11 cellular contexts compared by ENCODE assay signal in the genomic region with DNA sequence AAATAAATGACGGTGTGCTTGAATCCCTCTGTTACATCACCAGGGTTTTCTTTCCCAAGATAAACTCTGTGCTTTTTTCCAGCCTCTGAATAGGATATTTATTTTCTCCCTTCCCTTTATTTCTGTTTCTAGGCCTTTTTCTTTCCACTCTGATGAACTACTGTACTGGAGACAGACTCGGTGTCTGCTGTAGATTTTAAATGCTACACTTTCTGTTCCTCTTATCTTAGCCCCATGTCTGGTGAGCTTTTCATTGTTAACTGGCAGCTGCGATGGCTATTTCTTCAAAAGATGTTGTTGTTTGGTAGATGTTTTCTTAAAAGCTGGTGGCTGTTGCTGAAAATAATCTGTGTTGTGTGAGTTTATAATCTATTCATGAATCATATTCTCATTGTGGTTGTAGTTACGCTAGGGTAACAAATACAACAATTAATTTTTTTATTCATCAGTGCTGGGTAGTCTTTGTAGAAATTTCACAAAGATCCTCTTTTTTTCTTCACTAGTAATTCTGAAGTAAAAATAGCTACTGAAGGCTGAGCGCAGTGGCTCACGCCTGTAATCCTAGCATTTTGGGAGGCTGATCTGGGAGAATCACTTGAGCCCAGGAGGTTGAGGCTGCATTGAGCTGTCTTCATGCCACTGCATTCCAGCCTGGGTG. TPM values are rescaled to one million over a fixed set of nuclear protein-coding genes. Genes with fewer than 3 reads are reported as not detected.
DNase-seq lines count a peak whose midpoint lies in the region; ATAC-seq and TF ChIP-seq lines count a peak whose summit lies in the region.
"Had no signal": no experiment of that assay in that cellular context is flagged by ENCODE, and none has a peak within 500 bp of the region (broad histone marks: within the 10 kb centered on the region; RNA-seq: fewer than 3 reads in every experiment).

No MANE protein-coding gene starts in this region.

- H3K9me3 ChIP-seq in IMR-90 (ENCODE audit: control insufficient read depth, insufficient read depth, low read length) = no peaks in the 10 kb centered on the region

- H4K91ac ChIP-seq in IMR-90 (ENCODE audit: insufficient read depth, low read depth, low read length) = no peak overlapping the region

- no peak for TF ChIP-seq CTCF in IMR-90 (conservative IDR thresholded peaks at IDR 0.05; ENCODE audit: low read depth, low read length)

- H3K4me3 Mint-ChIP-seq in activated T-helper 17 cell treated with anti-CD3 and anti-CD28 coated beads, Interleukin-2, amount 50 U/mL, for 72 hours = no peak overlapping the region

- no peak overlapping the region for H3K4me2 ChIP-seq in IMR-90 (ENCODE audit: low read depth, low read length)

- no peaks in the 10 kb centered on the region for H3K4me1 ChIP-seq in IMR-90 (ENCODE audit: control insufficient read depth, insufficient read depth, low read length)

- H2AK9ac ChIP-seq in IMR-90 (replicated peaks; ENCODE audit: low read depth, low read length, poor library complexity) = no peak overlapping the region

- H3K36me3 Mint-ChIP-seq in activated T-helper 17 cell treated with anti-CD3 and anti-CD28 coated beads, Interleukin-2, amount 50 U/mL, for 72 hours (ENCODE audit: low read depth) = peaks cover 85% of the 10 kb centered on the region

- no peak overlapping the region for H3K4me3 ChIP-seq in IMR-90 (ENCODE audit: insufficient read depth, low read depth, low read length)

- H4K8ac ChIP-seq in IMR-90 (ENCODE audit: low read depth in 2 of 2, low read length in 2 of 2) = no peak overlapping the region

- no peak overlapping the region for H2BK20ac ChIP-seq in IMR-90 (ENCODE audit: low read depth, low read length)

- no CpG with 5 or more reads among the region's 6 CpGs for whole genome bisulfite sequencing in IMR-90 (ENCODE audit: extremely low coverage in 2 of 2, insufficient read length in 1 of 2), 2 experiments

- H2BK15ac ChIP-seq in IMR-90 (ENCODE audit: low read depth, low read length) = no peak overlapping the region

- H3K27ac ChIP-seq in IMR-90 (ENCODE audit: insufficient read depth, low read length) = no peak overlapping the region

- H3K14ac ChIP-seq in IMR-90 (replicated peaks; ENCODE audit: low read depth, low read length) = no peak overlapping the region

- peaks cover 34% of the 10 kb centered on the region; the same call in 1 of the 2 replicates for H4K20me1 ChIP-seq in IMR-90 (ENCODE audit: insufficient read depth, low read length)

- intact Hi-C loops in IMR-90 (cut with micrococcal nuclease) = no loop called here

- dilution Hi-C loops in IMR-90 (cut with HindIII; ENCODE audit: low sequenced_read_pairs, unreplicated experiment) = no loop called here

- no peak overlapping the region for H3K56ac ChIP-seq in IMR-90 (ENCODE audit: extremely low read depth, insufficient read depth, low read length)

- H3K27ac Mint-ChIP-seq in activated T-helper 17 cell treated with anti-CD3 and anti-CD28 coated beads, Interleukin-2, amount 50 U/mL, for 72 hours = no peak overlapping the region

- no peaks in the 10 kb centered on the region for H3K9me3 Mint-ChIP-seq in activated T-helper 17 cell treated with anti-CD3 and anti-CD28 coated beads, Interleukin-2, amount 50 U/mL, for 72 hours

- H3K79me1 ChIP-seq in IMR-90 (ENCODE audit: low read depth in 1 of 2, low read length in 2 of 2) = peaks cover 56 to 81% of the 10 kb centered on the region in 2 experiments

- H2BK120ac ChIP-seq in IMR-90 (ENCODE audit: low read depth, low read length) = no peak overlapping the region

- H3K18ac ChIP-seq in IMR-90 (ENCODE audit: low read depth, low read length) = no peak overlapping the region

- CTCF ChIA-PET in IMR-90 (lab: Yijun Ruan, JAX) = interaction anchor here (0.9 kb wide), 1 partner anchor 58 kb away, joined by 5 read pairs; no protein-coding TSS in a partner anchor

- ATAC-seq in GM18861 (IDR thresholded peaks at IDR 0.05; ENCODE audit: unreplicated experiment) (peak; percentile 87), HG02588 (IDR thresholded peaks at IDR 0.05; ENCODE audit: unreplicated experiment) (peak; percentile 67), IMR-90 (ENCODE audit: low read depth) (peak; percentile 21; the same call in 1 of the 2 replicates)
- ATAC-seq in activated T-helper 17 cell treated with anti-CD3 and anti-CD28 coated beads, Interleukin-2, amount 50 U/mL, for 72 hours (replicated peaks) = no peak

- H2BK5ac ChIP-seq in IMR-90 (ENCODE audit: low read depth, low read length, poor library complexity, severe bottlenecking) = no peak overlapping the region

- in situ Hi-C loops in IMR-90 (cut with MboI; ENCODE audit: low sequenced_read_pairs) = no loop called here

- peaks cover 40% of the 10 kb centered on the region for H3K4me1 Mint-ChIP-seq in activated T-helper 17 cell treated with anti-CD3 and anti-CD28 coated beads, Interleukin-2, amount 50 U/mL, for 72 hours

- no peak for TF ChIP-seq RAD21 in IMR-90 (IDR thresholded peaks at IDR 0.05; ENCODE audit: low read length)

- no peak overlapping the region for H2AFZ ChIP-seq in IMR-90 (replicated peaks; ENCODE audit: low read length, poor library complexity)

- peaks cover 14% of the 10 kb centered on the region for H3K9me1 ChIP-seq in IMR-90 (ENCODE audit: insufficient read depth, low read length)

- no peaks in the 10 kb centered on the region for H3K27me3 ChIP-seq in IMR-90 (ENCODE audit: control insufficient read depth, insufficient read depth, low read length)

- H3K36me3 ChIP-seq in IMR-90 (ENCODE audit: control insufficient read depth, insufficient read depth, low read length) = peaks cover 22% of the 10 kb centered on the region

- BruUV-seq in IMR-90 (replicated peaks; lab: Mats Ljungman, UMichigan) = no TSS peak

- H3K9ac ChIP-seq in IMR-90 (ENCODE audit: low read depth, low read length) = no peak overlapping the region

- H4K5ac ChIP-seq in IMR-90 (ENCODE audit: low read depth, low read length) = no peak overlapping the region

- DNase-seq in IMR-90 = peak; percentile 26
- DNase-seq in midbrain (lab: John Stamatoyannopoulos, UW) = peak; percentile 10
- no peak for DNase-seq in NCI-H1092 (lab: John Stamatoyannopoulos, UW)
- no peak for DNase-seq in NCI-H446 (lab: John Stamatoyannopoulos, UW)
- no peak for DNase-seq in DMS53 treated with DMSO at 0.1 percent for 48 hours (lab: John Stamatoyannopoulos, UW; ENCODE audit: unreplicated experiment)
- DNase-seq: activated CD4-positive, alpha-beta T cell treated with anti-CD3 and anti-CD28 coated beads, Interleukin-2, amount 50 U/mL, for 4 hours; central memory CD4-positive, alpha-beta T cell; posterior cingulate gyrus had no signal

- TF ChIP-seq POLR2A in IMR-90 (IDR thresholded peaks at IDR 0.05; ENCODE audit: low read depth, low read length) = no peak

- no peak overlapping the region for H3K4ac ChIP-seq in IMR-90 (ENCODE audit: low read depth, low read length)

- no peaks in the 10 kb centered on the region for H3K27me3 Mint-ChIP-seq in activated T-helper 17 cell treated with anti-CD3 and anti-CD28 coated beads, Interleukin-2, amount 50 U/mL, for 72 hours

- POLR2A ChIA-PET in IMR-90 (lab: Charles Lee; ENCODE audit: unreplicated experiment) = no interaction called here

- no peak overlapping the region for H3K23ac ChIP-seq in IMR-90 (ENCODE audit: low read depth, low read length)

- no peak overlapping the region for H2AK5ac ChIP-seq in IMR-90 (ENCODE audit: low read depth, low read length)

TF ChIP-seq in IMR-90, 13 proteins besides CTCF, POLR2A, EP300 and RAD21:
- no peak for TF ChIP-seq MAFK (IDR thresholded peaks at IDR 0.05; ENCODE audit: low read depth, low read length)
- no peak for TF ChIP-seq BHLHE40 (IDR thresholded peaks at IDR 0.05; ENCODE audit: low read depth, low read length)
- no peak for TF ChIP-seq RCOR1 (IDR thresholded peaks at IDR 0.05; ENCODE audit: insufficient replicate concordance, low read length)
- no peak for TF ChIP-seq MAZ (IDR thresholded peaks at IDR 0.05; ENCODE audit: borderline replicate concordance, low read depth, low read length)
- TF ChIP-seq, protein P1, sequence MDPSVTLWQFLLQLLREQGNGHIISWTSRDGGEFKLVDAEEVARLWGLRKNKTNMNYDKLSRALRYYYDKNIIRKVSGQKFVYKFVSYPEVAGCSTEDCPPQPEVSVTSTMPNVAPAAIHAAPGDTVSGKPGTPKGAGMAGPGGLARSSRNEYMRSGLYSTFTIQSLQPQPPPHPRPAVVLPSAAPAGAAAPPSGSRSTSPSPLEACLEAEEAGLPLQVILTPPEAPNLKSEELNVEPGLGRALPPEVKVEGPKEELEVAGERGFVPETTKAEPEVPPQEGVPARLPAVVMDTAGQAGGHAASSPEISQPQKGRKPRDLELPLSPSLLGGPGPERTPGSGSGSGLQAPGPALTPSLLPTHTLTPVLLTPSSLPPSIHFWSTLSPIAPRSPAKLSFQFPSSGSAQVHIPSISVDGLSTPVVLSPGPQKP (IDR thresholded peaks at IDR 0.05; ENCODE audit: borderline replicate concordance, low read depth, low read length) = no peak
- TF ChIP-seq FOS (IDR thresholded peaks at IDR 0.05; ENCODE audit: low read depth, low read length) = no peak
- no peak for TF ChIP-seq MXI1 (IDR thresholded peaks at IDR 0.05; ENCODE audit: borderline replicate concordance, low read depth, low read length)
- no peak for TF ChIP-seq CHD1 (IDR thresholded peaks at IDR 0.05; ENCODE audit: low read depth, low read length)
TF ChIP-seq in IMR-90: peak in this region for 0.

RNA-seq across cellular contexts. Expression of gene SCAANT1, which starts 15.6 kb away (rescaled TPM):
- total RNA-seq in IMR-90 (2012; rRNA removed) = not detected in 2 replicates
- polyA plus RNA-seq in IMR-90 (2012; rRNA removed) = not detected in 2 replicates
- not detected in 2 replicates for polyA plus RNA-seq in IMR-90 (2012; cell fraction: cytosol; rRNA removed)
- not detected in 2 replicates for polyA plus RNA-seq in IMR-90 (2012; cell fraction: nucleus; rRNA removed; ENCODE audit: low replicate concordance)
- total RNA-seq in activated T-helper 17 cell treated with anti-CD3 and anti-CD28 coated beads, Interleukin-2, amount 50 U/mL, for 72 hours = 1 to 10 TPM in 1 of 2 donors, not detected in 1; 2.4 TPM

Comparison
In these comparisons a context has a peak if more than half of its experiments do, and no peak if none do; other contexts are left out.
1. DNase-seq: peak in IMR-90 (single experiment) and midbrain (single experiment); none in NCI-H1092 (single experiment), NCI-H446 (0 of 2) and DMS53 treated with DMSO at 0.1 percent for 48 hours (single experiment).